In the genomic region with DNA sequence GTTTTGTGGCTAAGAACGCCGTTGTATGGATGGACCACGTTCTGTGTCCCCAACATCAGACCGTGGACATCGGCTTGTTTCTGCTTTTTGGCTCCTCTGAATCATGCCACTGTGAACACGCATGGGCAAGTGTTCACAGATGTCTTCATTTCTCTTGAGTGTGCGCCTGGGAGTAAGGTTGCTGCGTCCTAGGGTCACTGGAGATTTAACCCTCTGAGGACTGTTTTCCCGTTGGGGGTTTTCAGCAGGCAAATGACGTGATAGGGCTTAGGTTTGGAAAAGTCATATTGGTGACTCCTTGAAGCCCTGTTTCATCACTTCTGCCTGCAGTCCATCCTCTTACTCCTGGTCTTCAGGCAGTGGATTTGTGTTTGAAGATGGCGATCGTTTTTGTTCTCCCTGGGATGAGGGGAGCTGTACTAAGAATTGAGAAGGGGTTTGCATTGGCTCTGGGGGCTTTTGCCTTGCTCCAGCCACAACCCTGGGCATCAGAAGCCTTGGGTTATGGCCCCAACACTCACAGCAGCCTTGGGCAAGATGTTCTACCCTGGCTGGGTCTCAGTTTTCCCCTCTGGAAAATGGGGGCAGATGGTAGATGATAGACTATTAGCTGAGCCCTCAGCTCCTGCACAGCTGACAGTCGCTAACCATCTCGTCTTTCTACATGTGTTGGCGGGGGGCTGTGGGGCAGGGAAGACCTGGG, we compare ENCODE assay signal across 1 cellular context.
TF ChIP-seq lines count a peak whose summit lies in the region.

No MANE protein-coding gene starts in this region.

TF ChIP-seq in WTC11, 78 proteins besides CTCF, POLR2A, EP300 and RAD21 (continued from another document):
- TF ChIP-seq ZNF532 (CRISPR knock-in tag; IDR thresholded peaks at IDR 0.05; ENCODE audit: borderline replicate concordance) (no peak), TP53 (CRISPR knock-in tag; IDR thresholded peaks at IDR 0.05) (no peak), ATF1 (CRISPR knock-in tag; IDR thresholded peaks at IDR 0.05) (no peak), HMGA2 (CRISPR knock-in tag; IDR thresholded peaks at IDR 0.05) (no peak), NFYB (CRISPR knock-in tag; conservative IDR thresholded peaks at IDR 0.05; ENCODE audit: low read depth) (no peak)
